8 cellular contexts compared by ENCODE assay signal in genomic region chr3:71226565-71227281, GRCh38.
A peak's percentile ranks its signal among the peaks of the same experiment; 100 is the strongest.
DNase-seq lines count a peak whose midpoint lies in the region; ATAC-seq, FAIRE-seq and TF ChIP-seq lines count a peak whose summit lies in the region.

No MANE protein-coding gene starts in this region.

- H3K27me3 Mint-ChIP-seq in astrocyte (ENCODE audit: low read depth, unreplicated experiment) (no peaks in the 10 kb centered on the region), naive B cell (no peaks in the 10 kb centered on the region), endothelial cell (ENCODE audit: unreplicated experiment) (peaks cover 3% of the 10 kb centered on the region)

- H3K36me3 ChIP-seq in astrocyte (ENCODE audit: insufficient read depth, low read length) = no peaks in the 10 kb centered on the region
- H3K36me3 ChIP-seq in subcutaneous abdominal adipose tissue (ENCODE audit: control insufficient read depth in 5 of 5, insufficient read depth in 5 of 5, low read length in 5 of 5) = no peaks in the 10 kb centered on the region

- peak overlapping the region; percentile 78 for H3K4me2 ChIP-seq in astrocyte (ENCODE audit: low read length)

- no peak overlapping the region for H2AFZ ChIP-seq in astrocyte (ENCODE audit: low read depth, low read length)

- DNase-seq in GM10248 (ENCODE audit: extremely low spot score) = peak; percentile 57
- DNase-seq in T-helper 1 cell = peak; percentile 33 to 93 (median 53)
- DNase-seq in astrocyte (ENCODE audit: low read depth) = peak; percentile 68
- DNase-seq in naive B cell = peak; percentile 23
- no peak for DNase-seq in endothelial cell (ENCODE audit: low spot score)
- no peak for DNase-seq in KG1 (lab: John Stamatoyannopoulos, UW)

- H3K4me1 Mint-ChIP-seq in astrocyte (ENCODE audit: low read depth, unreplicated experiment) (peaks cover 21% of the 10 kb centered on the region), naive B cell (peaks cover 56 to 84% (median 74%) of the 10 kb centered on the region in 3 donors), endothelial cell (ENCODE audit: unreplicated experiment) (peaks cover 7% of the 10 kb centered on the region)

- peaks cover 4% of the 10 kb centered on the region for H3K36me3 Mint-ChIP-seq in astrocyte (ENCODE audit: low read depth, unreplicated experiment)
- peaks cover 12 to 13% of the 10 kb centered on the region in 2 donors for H3K36me3 Mint-ChIP-seq in naive B cell
- H3K36me3 Mint-ChIP-seq in endothelial cell (ENCODE audit: low read depth, unreplicated experiment) = peaks cover 3% of the 10 kb centered on the region

- peaks cover 37% of the 10 kb centered on the region for H3K79me2 ChIP-seq in astrocyte (ENCODE audit: insufficient read depth, low read length)

- FAIRE-seq in astrocyte (lab: Jason Lieb, UNC) = no peak

- peak overlapping the region; percentile 55 for H3K27ac ChIP-seq in astrocyte (ENCODE audit: low read depth, low read length)
- no peak overlapping the region for H3K27ac ChIP-seq in subcutaneous abdominal adipose tissue (ENCODE audit: low read depth, low read length)

- H3K4me3 Mint-ChIP-seq in astrocyte (ENCODE audit: unreplicated experiment) (no peak overlapping the region), naive B cell (peak overlapping the region; percentile 59 to 90 (median 69)), endothelial cell (ENCODE audit: unreplicated experiment) (no peak overlapping the region)

- H3K9me3 ChIP-seq in astrocyte (ENCODE audit: insufficient read depth, low read depth, low read length) (no peaks in the 10 kb centered on the region), subcutaneous abdominal adipose tissue (ENCODE audit: control insufficient read depth in 5 of 5, low read length in 5 of 5) (no peaks in the 10 kb centered on the region)

- CTCF ChIA-PET in GM10248 (lab: Yijun Ruan, JAX) = interaction anchor here (0.8 to 2.6 kb wide), 2 partner anchors 12 to 24 kb away, joined by 3 to 8 read pairs; no protein-coding TSS in a partner anchor

- H3K4me3 ChIP-seq in astrocyte (ENCODE audit: insufficient read depth, low read depth, low read length) (no peak overlapping the region), subcutaneous abdominal adipose tissue (ENCODE audit: low read depth in 1 of 5, low read length in 5 of 5) (peak overlapping the region in 3 of 5 donors; percentile 0 to 31 (median 24))

- POLR2A ChIA-PET in GM10248 (lab: Yijun Ruan, JAX) = no interaction called here

- peak overlapping the region; percentile 35 for H3K27ac Mint-ChIP-seq in astrocyte (ENCODE audit: unreplicated experiment)
- peak overlapping the region; percentile 89 to 99 (median 97) for H3K27ac Mint-ChIP-seq in naive B cell
- no peak overlapping the region for H3K27ac Mint-ChIP-seq in endothelial cell (ENCODE audit: unreplicated experiment)

- peaks cover 40% of the 10 kb centered on the region for H4K20me1 ChIP-seq in astrocyte (ENCODE audit: insufficient read depth, low read length)

- ATAC-seq in HG02571 (IDR thresholded peaks at IDR 0.05; ENCODE audit: unreplicated experiment) (peak; percentile 88), naive B cell (ENCODE audit: low read depth in 2 of 2) (peak; percentile 51 to 66)

- TF ChIP-seq CTCF in GM10248 (IDR thresholded peaks at IDR 0.05; ENCODE audit: control extremely low read depth, extremely low read depth, low read depth, missing control alignments) (no peak), astrocyte (IDR thresholded peaks at IDR 0.05; ENCODE audit: insufficient read depth, low read depth, low read length) (no peak), endothelial cell (IDR thresholded peaks at IDR 0.05; ENCODE audit: unreplicated experiment) (no peak)

- H3K9ac ChIP-seq in astrocyte (ENCODE audit: low read length) = peak overlapping the region; percentile 65
- H3K9ac ChIP-seq in subcutaneous abdominal adipose tissue (ENCODE audit: low read length in 5 of 5) = no peak overlapping the region

- H3K9me3 Mint-ChIP-seq in astrocyte (ENCODE audit: unreplicated experiment) = no peaks in the 10 kb centered on the region
- H3K9me3 Mint-ChIP-seq in naive B cell = peaks cover 0 to 3% (median 0%) of the 10 kb centered on the region in 7 donors
- no peaks in the 10 kb centered on the region for H3K9me3 Mint-ChIP-seq in endothelial cell (ENCODE audit: unreplicated experiment)

- H3K4me1 ChIP-seq in astrocyte (ENCODE audit: insufficient read depth, low read length) = peaks cover 13% of the 10 kb centered on the region
- peaks cover 0 to 15% (median 6%) of the 10 kb centered on the region in 5 donors for H3K4me1 ChIP-seq in subcutaneous abdominal adipose tissue (ENCODE audit: control insufficient read depth in 5 of 5, insufficient read depth in 5 of 5, low read length in 5 of 5)

- H3K27me3 ChIP-seq in astrocyte (ENCODE audit: insufficient read depth, low read length) = no peaks in the 10 kb centered on the region
- no peaks in the 10 kb centered on the region for H3K27me3 ChIP-seq in subcutaneous abdominal adipose tissue (ENCODE audit: control insufficient read depth in 5 of 5, insufficient read depth in 4 of 5, low read length in 5 of 5)

Comparison
In these comparisons a context has a peak if more than half of its experiments do, and no peak if none do; other contexts are left out.
1. DNase-seq: peak in GM10248 (single experiment), T-helper 1 cell (5 of 5), astrocyte (single experiment) and naive B cell (single experiment); none in endothelial cell (single experiment) and KG1 (single experiment).
2. H3K4me3 Mint-ChIP-seq: peak in naive B cell (8 of 8); none in astrocyte (single experiment) and endothelial cell (single experiment).